Comparison of ENCODE assay signal across 21 cellular contexts in the genomic region with DNA sequence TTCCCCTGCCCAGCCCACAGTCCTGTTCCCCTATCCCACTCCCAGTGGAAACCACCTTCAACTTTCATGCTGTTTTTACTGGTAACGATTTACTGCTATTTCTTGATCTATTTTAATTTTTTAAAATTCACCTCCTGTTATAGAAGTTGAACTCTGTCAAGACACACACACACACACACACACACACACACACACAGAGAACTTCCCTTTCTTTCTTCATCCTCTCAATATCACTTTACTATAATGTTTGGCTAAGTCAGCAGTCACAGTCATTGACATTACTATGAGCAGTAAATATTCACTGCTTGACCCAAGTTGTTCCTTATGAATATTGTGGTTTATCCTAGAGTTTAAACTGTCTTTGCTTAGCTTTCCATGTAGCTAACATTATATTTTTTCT. TPM values are rescaled to one million over a fixed set of nuclear protein-coding genes. Genes with fewer than 3 reads are reported as not detected.
"Had no signal": no experiment of that assay in that cellular context is flagged by ENCODE, and none has a peak within 500 bp of the region (broad histone marks: within the 10 kb centered on the region; RNA-seq: fewer than 3 reads in every experiment).

No MANE protein-coding gene starts in this region.

- H3K27ac ChIP-seq: left ventricle myocardium inferior, ovary, psoas muscle, skin epidermis, tibial artery, uterus had no signal

- H3K36me3 Mint-ChIP-seq: brain, memory B cell had no signal

- H3K4me3 Mint-ChIP-seq: activated CD4-positive, alpha-beta T cell treated with anti-CD3 and anti-CD28 coated beads, Interleukin-2, amount 10 ng/mL, durations not matched to agents 7 days and 5 days; activated CD8-positive, alpha-beta T cell treated with anti-CD3 and anti-CD28 coated beads, Interleukin-2, amount 10 ng/mL, durations not matched to agents 7 days and 5 days; activated naive CD4-positive, alpha-beta T cell treated with anti-CD3 and anti-CD28 coated beads for 36 hours; activated T-cell treated with anti-CD3 and anti-CD28 coated beads, Interleukin-2, amount 50 U/mL, for 4 hours; brain; endodermal cell; memory B cell had no signal

- H3K27me3 Mint-ChIP-seq: brain had no signal

- H3K4me3 ChIP-seq: ovary, skin epidermis, uterus had no signal

- H3K4me1 ChIP-seq: colonic mucosa, psoas muscle, tibial artery, uterus had no signal

- ATAC-seq: activated CD8-positive, alpha-beta T cell treated with anti-CD3 and anti-CD28 coated beads, Interleukin-2, amount 10 ng/mL, durations not matched to agents 7 days and 5 days; activated T-cell treated with anti-CD3 and anti-CD28 coated beads, Interleukin-2, amount 50 U/mL, for 4 hours; naive thymus-derived CD8-positive, alpha-beta T cell; psoas muscle; stimulated activated naive CD8-positive, alpha-beta T cell treated with anti-CD3 and anti-CD28 coated beads, Interleukin-15, Interleukin-2, amounts not matched to agents 100 U/mL and 50 U/mL, for 24 hours had no signal

- DNase-seq: activated CD4-positive, alpha-beta T cell treated with anti-CD3 and anti-CD28 coated beads, Interleukin-2, amount 10 ng/mL, durations not matched to agents 7 days and 5 days; activated CD8-positive, alpha-beta T cell treated with anti-CD3 and anti-CD28 coated beads, Interleukin-2, amount 10 ng/mL, durations not matched to agents 7 days and 5 days; activated naive CD4-positive, alpha-beta T cell treated with anti-CD3 and anti-CD28 coated beads for 36 hours; activated T-cell treated with anti-CD3 and anti-CD28 coated beads, Interleukin-2, amount 50 U/mL, for 4 hours; central memory CD4-positive, alpha-beta T cell; endodermal cell; kidney; left ventricle myocardium inferior; naive thymus-derived CD8-positive, alpha-beta T cell; ovary; psoas muscle; right cardiac atrium; stimulated activated naive CD8-positive, alpha-beta T cell treated with anti-CD3 and anti-CD28 coated beads, Interleukin-15, Interleukin-2, amounts not matched to agents 100 U/mL and 50 U/mL, for 24 hours; substantia nigra; T-helper 2 cell; uterus had no signal

- H3K9me3 ChIP-seq: colonic mucosa, left ventricle myocardium inferior, ovary, psoas muscle, tibial artery, uterus had no signal

- H3K27ac Mint-ChIP-seq: activated CD4-positive, alpha-beta T cell treated with anti-CD3 and anti-CD28 coated beads, Interleukin-2, amount 10 ng/mL, durations not matched to agents 7 days and 5 days; activated CD8-positive, alpha-beta T cell treated with anti-CD3 and anti-CD28 coated beads, Interleukin-2, amount 10 ng/mL, durations not matched to agents 7 days and 5 days; activated naive CD4-positive, alpha-beta T cell treated with anti-CD3 and anti-CD28 coated beads for 36 hours; brain; endodermal cell; memory B cell had no signal

- H3K4me1 Mint-ChIP-seq: activated CD4-positive, alpha-beta T cell treated with anti-CD3 and anti-CD28 coated beads, Interleukin-2, amount 10 ng/mL, durations not matched to agents 7 days and 5 days; brain; memory B cell; naive thymus-derived CD8-positive, alpha-beta T cell had no signal

- H3K27me3 ChIP-seq: colonic mucosa, ovary, uterus had no signal

- H3K9me3 Mint-ChIP-seq: activated CD4-positive, alpha-beta T cell treated with anti-CD3 and anti-CD28 coated beads, Interleukin-2, amount 10 ng/mL, durations not matched to agents 7 days and 5 days; activated naive CD4-positive, alpha-beta T cell treated with anti-CD3 and anti-CD28 coated beads for 36 hours; activated T-cell treated with anti-CD3 and anti-CD28 coated beads, Interleukin-2, amount 50 U/mL, for 4 hours; brain; endodermal cell had no signal

- H3K36me3 ChIP-seq: colonic mucosa, left ventricle myocardium inferior, ovary, tibial artery, uterus had no signal

RNA-seq across cellular contexts. Expression of gene SGMS2, which starts 24.0 kb away (rescaled TPM):
- total RNA-seq: activated CD8-positive, alpha-beta T cell treated with anti-CD3 and anti-CD28 coated beads, Interleukin-2, amount 10 ng/mL, durations not matched to agents 7 days and 5 days; naive thymus-derived CD8-positive, alpha-beta T cell had no signal
